8 cellular contexts compared by ENCODE assay signal in the genomic region with DNA sequence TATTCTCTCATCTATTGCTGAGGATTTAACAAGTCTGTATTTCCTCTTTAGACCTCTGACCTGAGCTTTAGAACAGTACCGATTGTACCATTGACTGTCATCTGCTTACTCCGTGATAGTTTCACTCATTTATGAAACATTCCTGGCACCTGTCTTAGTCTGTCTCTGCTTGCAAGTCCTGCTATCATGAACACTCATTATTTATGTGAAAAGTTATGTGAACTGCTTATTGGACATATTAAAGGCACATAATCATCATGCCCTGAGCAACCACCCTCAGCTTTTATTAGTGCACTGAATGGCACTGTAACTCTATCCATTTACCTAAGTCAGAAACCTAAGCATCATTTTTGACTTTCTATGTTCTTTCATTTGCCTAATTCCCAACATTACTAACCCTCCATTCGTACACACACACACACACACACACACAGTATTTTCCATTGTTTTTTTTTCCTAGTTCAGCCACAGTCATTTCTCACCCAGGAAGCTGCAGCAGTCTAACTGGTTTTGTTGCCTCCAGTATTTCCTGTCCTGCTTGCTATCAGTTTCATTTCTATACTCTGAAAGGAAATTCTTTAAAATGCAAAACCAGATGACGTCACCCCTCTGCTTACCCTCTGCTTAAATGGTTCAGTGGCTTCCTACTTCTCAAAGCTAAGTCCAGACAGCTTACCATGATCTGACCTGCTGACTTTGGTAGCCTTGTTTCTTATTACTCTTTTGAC.
A peak's percentile ranks its signal among the peaks of the same experiment; 100 is the strongest.
DNase-seq lines count a peak whose midpoint lies in the region; ATAC-seq, FAIRE-seq and TF ChIP-seq lines count a peak whose summit lies in the region.

No MANE protein-coding gene starts in this region.

- DNase-seq in DMS53 (lab: John Stamatoyannopoulos, UW) = peak; percentile 99
- DNase-seq in HS-5 (ENCODE audit: low read depth) = peak; percentile 56
- DNase-seq in cardiac fibroblast (ENCODE audit: low read depth in 2 of 2) = peak; percentile 89 to 90
- peak; percentile 91 for DNase-seq in mesenchymal stem cell
- peak in 5 of 6 experiments; percentile 14 to 69 (median 65) for DNase-seq in stimulated activated naive CD4-positive, alpha-beta T cell (lab: John Stamatoyannopoulos, UW)
- no peak for DNase-seq in urothelium cell line (ENCODE audit: low spot score)

- FAIRE-seq in urothelium cell line (lab: Jason Lieb, UNC) = no peak

- peaks cover 66% of the 10 kb centered on the region for H3K79me2 ChIP-seq in SU-DHL-6 (ENCODE audit: insufficient read depth, low read length)

- H2BK120ac ChIP-seq in mesenchymal stem cell (ENCODE audit: low read depth, low read length) = no peak overlapping the region

- 50% methylated on average over 4 of the region's 4 CpGs for WGBS in mesenchymal stem cell

- H3K4ac ChIP-seq in mesenchymal stem cell (ENCODE audit: low read depth in 1 of 2, low read length in 2 of 2) = no peak overlapping the region

- H3K9me3 ChIP-seq in SU-DHL-6 (ENCODE audit: insufficient read depth, low read length) (no peaks in the 10 kb centered on the region), mesenchymal stem cell (ENCODE audit: control insufficient read depth, low read length) (no peaks in the 10 kb centered on the region)

- no peak overlapping the region for H2BK5ac ChIP-seq in mesenchymal stem cell (ENCODE audit: low read depth, low read length, poor library complexity, severe bottlenecking)

- ATAC-seq in GM21390 (IDR thresholded peaks at IDR 0.05; ENCODE audit: unreplicated experiment) = peak; percentile 98

- H4K91ac ChIP-seq in mesenchymal stem cell (ENCODE audit: low read length) = no peak overlapping the region

- H3K27me3 ChIP-seq in SU-DHL-6 (ENCODE audit: low read length) = no peaks in the 10 kb centered on the region
- H3K27me3 ChIP-seq in mesenchymal stem cell (ENCODE audit: control insufficient read depth in 1 of 2, insufficient read depth in 1 of 2, low read length in 2 of 2) = no peaks in the 10 kb centered on the region

- peaks cover 4% of the 10 kb centered on the region for H3K79me1 ChIP-seq in mesenchymal stem cell (replicated peaks; ENCODE audit: low read length, poor library complexity, severe bottlenecking)

- H3K27ac ChIP-seq in SU-DHL-6 (ENCODE audit: low read depth, low read length) (peak overlapping the region; percentile 76), mesenchymal stem cell (ENCODE audit: low read length, poor library complexity, severe bottlenecking) (peak overlapping the region; percentile 95)

- TF ChIP-seq CTCF in SU-DHL-6 (IDR thresholded peaks at IDR 0.05; ENCODE audit: insufficient read depth, low read length, poor library complexity, severe bottlenecking) (no peak), cardiac fibroblast (IDR thresholded peaks at IDR 0.05; ENCODE audit: low read depth, low read length) (no peak)

- H2AK5ac ChIP-seq in mesenchymal stem cell (ENCODE audit: low read length, severe bottlenecking) = no peak overlapping the region

- H3F3A ChIP-seq in SU-DHL-6 (ENCODE audit: insufficient read depth) = peaks cover 13% of the 10 kb centered on the region

- H2AFZ ChIP-seq in SU-DHL-6 (ENCODE audit: low read depth, low read length, severe bottlenecking) = no peak overlapping the region
- H2AFZ ChIP-seq in mesenchymal stem cell (ENCODE audit: low read depth, low read length) = no peak overlapping the region

- H3K9ac ChIP-seq in SU-DHL-6 (ENCODE audit: low read length) (peak overlapping the region; percentile 37), mesenchymal stem cell (ENCODE audit: low read length) (no peak overlapping the region)

- no peak overlapping the region for H2BK15ac ChIP-seq in mesenchymal stem cell (ENCODE audit: low read depth, poor library complexity, severe bottlenecking)

- H3K36me3 ChIP-seq in SU-DHL-6 (ENCODE audit: low read length) (peaks cover 9% of the 10 kb centered on the region), mesenchymal stem cell (ENCODE audit: control insufficient read depth in 1 of 2, insufficient read depth in 2 of 2, low read depth in 1 of 2, low read length in 2 of 2) (peaks cover 3 to 5% of the 10 kb centered on the region in 2 experiments)

- H2BK12ac ChIP-seq in mesenchymal stem cell (ENCODE audit: low read length in 2 of 2) = no peak overlapping the region

- no peaks in the 10 kb centered on the region for H3K9me2 ChIP-seq in SU-DHL-6 (replicated peaks; ENCODE audit: insufficient read depth, low read length)

- H3K18ac ChIP-seq in mesenchymal stem cell (ENCODE audit: low read depth in 1 of 2, low read length in 2 of 2) = no peak overlapping the region

- no peak overlapping the region for H4K8ac ChIP-seq in mesenchymal stem cell (ENCODE audit: low read length)

- peaks cover 16% of the 10 kb centered on the region for H3K4me1 ChIP-seq in mesenchymal stem cell (ENCODE audit: control insufficient read depth, insufficient read depth, low read depth, low read length)

- H3K23ac ChIP-seq in mesenchymal stem cell (ENCODE audit: low read length in 2 of 2) = no peak overlapping the region

- H3K4me3 ChIP-seq in SU-DHL-6 (ENCODE audit: insufficient read depth, low read length, poor library complexity, severe bottlenecking) (peak overlapping the region; percentile 21), cardiac fibroblast (replicated peaks in 1 of 2; ENCODE audit: low read depth in 2 of 2, low read length in 2 of 2) (no peak overlapping the region), mesenchymal stem cell (ENCODE audit: insufficient read depth in 1 of 2, low read depth in 1 of 2, low read length in 2 of 2) (no peak overlapping the region)

- H4K20me1 ChIP-seq in SU-DHL-6 (ENCODE audit: low read depth, low read length) = no peaks in the 10 kb centered on the region

- H3K14ac ChIP-seq in mesenchymal stem cell (ENCODE audit: low read length in 2 of 2) = no peak overlapping the region

- H3K4me2 ChIP-seq in SU-DHL-6 (ENCODE audit: low read depth, low read length, poor library complexity, severe bottlenecking) (peak overlapping the region; percentile 60), mesenchymal stem cell (ENCODE audit: low read length, poor library complexity, severe bottlenecking) (no peak overlapping the region)
